8 cellular contexts compared by ENCODE assay signal in genomic region chr4:93451954-93452353, GRCh38.
"Had no signal": no experiment of that assay in that cellular context is flagged by ENCODE, and none has a peak within 500 bp of the region (broad histone marks: within the 10 kb centered on the region; RNA-seq: fewer than 3 reads in every experiment).

No MANE protein-coding gene starts in this region.

- H3K4me2 ChIP-seq: KMS-11 had no signal

- H3K4me3 ChIP-seq: K562 had no signal

- DNase-seq: IMR-90, KBM-7, KG1 had no signal

- ATAC-seq: HepG2, K562 had no signal

- H3K27ac ChIP-seq: HL-60, KMS-11 had no signal

- FAIRE-seq: HepG2, HTR-8/SVneo, K562 had no signal

- H3K9ac ChIP-seq: KMS-11 had no signal
